Comparison of ENCODE assay signal across 11 cellular contexts in genomic region chr16:11677959-11678881, GRCh38. TPM values are rescaled to one million over a fixed set of nuclear protein-coding genes. Genes with fewer than 3 reads are reported as not detected.
DNase-seq lines count a peak whose midpoint lies in the region; ATAC-seq, FAIRE-seq and TF ChIP-seq lines count a peak whose summit lies in the region.
"Had no signal": no experiment of that assay in that cellular context is flagged by ENCODE, and none has a peak within 500 bp of the region (broad histone marks: within the 10 kb centered on the region; RNA-seq: fewer than 3 reads in every experiment).

No MANE protein-coding gene starts in this region.

- peak overlapping the region; percentile 6 to 58; a peak in 3 of 6 replicates for H3K27ac ChIP-seq in A549
- H3K27ac ChIP-seq in angular gyrus (ENCODE audit: low read depth, low read length), result peak overlapping the region; percentile 44

- TF ChIP-seq POLR2A in A549 (IDR thresholded peaks at IDR 0.05; ENCODE audit: low read length) (no peak), GM19193 (IDR thresholded peaks at IDR 0.05; ENCODE audit: extremely low read depth, insufficient read depth, insufficient read length) (peak; percentile 12)

- DNase-seq in A549 (ENCODE audit: low read depth in 1 of 2, low spot score in 1 of 2) (no peak), myocyte (ENCODE audit: low read depth) (peak; percentile 37), NCI-H1694 treated with DMSO at 0.1 percent for 48 hours (lab: John Stamatoyannopoulos, UW) (no peak)
- DNase-seq: DMS 273 treated with DMSO at 0.1 percent for 48 hours, retina, testis had no signal

- H3K4me2 ChIP-seq in A549, result no peak overlapping the region

- CTCF ChIA-PET in A549 (lab: Yijun Ruan, JAX), result interaction anchor here (0.9 to 5.2 kb wide), 10 partner anchors 12 to 390 kb away, joined by 3 to 25 read pairs (median 4); partner anchors contain the start of gene ZC3H7A

- TF ChIP-seq CTCF in A549 (IDR thresholded peaks at IDR 0.05), result no peak

- no peak overlapping the region for H3K4me3 ChIP-seq in A549
- H3K4me3 ChIP-seq: testis had no signal

- TF ChIP-seq RAD21 in A549 (conservative IDR thresholded peaks at IDR 0.05 in 1 of 2, IDR thresholded peaks at IDR 0.05 in 1 of 2), result no peak

- H3K9me3 ChIP-seq in A549, result no peaks in the 10 kb centered on the region
- H3K9me3 ChIP-seq: testis had no signal

- no peak for TF ChIP-seq EP300 in A549 (IDR thresholded peaks at IDR 0.05)

- peaks cover 64% of the 10 kb centered on the region for H3K4me1 ChIP-seq in A549

- FAIRE-seq in A549 (lab: Jason Lieb, UNC), result no peak

- no peak for ATAC-seq in A549
- no peak for ATAC-seq in GM19023 (IDR thresholded peaks at IDR 0.05; ENCODE audit: unreplicated experiment)
- no peak for ATAC-seq in GM19395 (IDR thresholded peaks at IDR 0.05; ENCODE audit: unreplicated experiment)
- ATAC-seq in GM18517 (IDR thresholded peaks at IDR 0.05; ENCODE audit: unreplicated experiment), result no peak

- POLR2A ChIA-PET in A549 (lab: Yijun Ruan, JAX), result no interaction called here

- WGBS in A549 (ENCODE audit: missing lambda C conversion rate), result 92% methylated on average over 18 of the region's 18 CpGs

TF ChIP-seq in A549, 52 proteins besides CTCF, POLR2A, EP300 and RAD21:
- TF ChIP-seq CHD2 (IDR thresholded peaks at IDR 0.05; ENCODE audit: low read length, partially characterized antibody) (no peak), NFE2L2 (conservative IDR thresholded peaks at IDR 0.05; ENCODE audit: low read length) (no peak), USF2 (IDR thresholded peaks at IDR 0.05) (no peak), NR3C1 (IDR thresholded peaks at IDR 0.05) (no peak), JUNB (IDR thresholded peaks at IDR 0.05) (no peak), KDM5A (IDR thresholded peaks at IDR 0.05) (no peak), E2F6 (IDR thresholded peaks at IDR 0.05; ENCODE audit: borderline replicate concordance, low read depth) (no peak), RARB (CRISPR knock-in tag; IDR thresholded peaks at IDR 0.05) (no peak), PHF8 (IDR thresholded peaks at IDR 0.05; ENCODE audit: borderline replicate concordance, low read depth) (no peak), ZC3H11A (IDR thresholded peaks at IDR 0.05) (no peak), GATA3 (IDR thresholded peaks at IDR 0.05; ENCODE audit: borderline replicate concordance) (no peak), HOXB5 (CRISPR knock-in tag; IDR thresholded peaks at IDR 0.05) (no peak), TFCP2L1 (CRISPR knock-in tag; IDR thresholded peaks at IDR 0.05) (no peak), RNF2 (IDR thresholded peaks at IDR 0.05; ENCODE audit: borderline replicate concordance, low read depth) (no peak), BHLHE40 (IDR thresholded peaks at IDR 0.05; ENCODE audit: low read depth, low read length) (no peak), ELK1 (IDR thresholded peaks at IDR 0.05; ENCODE audit: low read depth, low read length) (no peak), RCOR1 (IDR thresholded peaks at IDR 0.05; ENCODE audit: low read depth, low read length) (no peak), CBX2 (IDR thresholded peaks at IDR 0.05; ENCODE audit: borderline replicate concordance, low read depth) (no peak)

RNA-seq across cellular contexts. Expression of gene SNN, which starts 10.0 kb away (rescaled TPM):
- polyA plus RNA-seq in A549 (2011; rRNA removed) (6.3 and 6.7 TPM in 2 replicates), A549 (2017; fragmentation: RNase III; extraction: RNeasy Plus Mini Kit Qiagen cat#74134 plus additional on column Dnase treatment) (8.9 to 10.7 TPM (median 9.7 TPM) in 3 replicates)
- 5.9 and 8.5 TPM in 2 replicates for polyA plus RNA-seq in A549 (2012; cell fraction: cytosol; rRNA removed)
- 3.6 and 5.0 TPM in 2 replicates for polyA plus RNA-seq in A549 (2012; cell fraction: nucleus; rRNA removed)
- 4.3 and 4.4 TPM in 2 replicates for polyA minus RNA-seq in A549 (2011; rRNA and poly(A)+ RNA removed)
- total RNA-seq in myocyte, result 14.4 and 15.4 TPM in 2 replicates
- polyA plus RNA-seq in myocyte (2012), result 13.9 TPM
